Comparison of ENCODE assay signal across 26 cellular contexts in genomic region chr6:147614501-147614900, GRCh38.
DNase-seq lines count a peak whose midpoint lies in the region; ATAC-seq, FAIRE-seq and TF ChIP-seq lines count a peak whose summit lies in the region.
"Had no signal": no experiment of that assay in that cellular context is flagged by ENCODE, and none has a peak within 500 bp of the region (broad histone marks: within the 10 kb centered on the region; RNA-seq: fewer than 3 reads in every experiment).

No MANE protein-coding gene starts in this region.

- no peaks in the 10 kb centered on the region for H3K4me1 Mint-ChIP-seq in astrocyte (ENCODE audit: low read depth, unreplicated experiment)
- H3K4me1 Mint-ChIP-seq: B cell; CD4-positive, CD25-positive, alpha-beta regulatory T cell had no signal

- H3K27ac ChIP-seq in astrocyte (ENCODE audit: low read depth, low read length) = no peak overlapping the region
- H3K27ac ChIP-seq: 22Rv1, BLaER1, C4-2B, GM23248 had no signal

- H3K27ac Mint-ChIP-seq in astrocyte (ENCODE audit: unreplicated experiment) = no peak overlapping the region
- H3K27ac Mint-ChIP-seq: B cell; CD4-positive, CD25-positive, alpha-beta regulatory T cell; CD8-positive, alpha-beta T cell had no signal

- no peaks in the 10 kb centered on the region for H3K36me3 ChIP-seq in astrocyte (ENCODE audit: insufficient read depth, low read length)
- H3K36me3 ChIP-seq: BLaER1 had no signal

- no peak overlapping the region for H3K4me3 Mint-ChIP-seq in astrocyte (ENCODE audit: unreplicated experiment)
- H3K4me3 Mint-ChIP-seq: B cell; CD4-positive, CD25-positive, alpha-beta regulatory T cell; CD8-positive, alpha-beta T cell had no signal

- no peak for TF ChIP-seq CTCF in astrocyte (IDR thresholded peaks at IDR 0.05; ENCODE audit: insufficient read depth, low read depth, low read length)

- no peak overlapping the region for H3K4me3 ChIP-seq in astrocyte (ENCODE audit: insufficient read depth, low read depth, low read length)
- H3K4me3 ChIP-seq: BLaER1, GM12878, GM23248 had no signal

- H3K27me3 ChIP-seq in astrocyte (ENCODE audit: insufficient read depth, low read length) = no peaks in the 10 kb centered on the region
- H3K27me3 ChIP-seq: BLaER1 had no signal

- no peaks in the 10 kb centered on the region for H4K20me1 ChIP-seq in astrocyte (ENCODE audit: insufficient read depth, low read length)
- H4K20me1 ChIP-seq: BLaER1 had no signal

- H2AFZ ChIP-seq in astrocyte (ENCODE audit: low read depth, low read length) = no peak overlapping the region
- H2AFZ ChIP-seq: GM23248 had no signal

- H3K4me2 ChIP-seq in astrocyte (ENCODE audit: low read length) = no peak overlapping the region
- H3K4me2 ChIP-seq: BLaER1 had no signal

- no peak overlapping the region for H3K9ac ChIP-seq in astrocyte (ENCODE audit: low read length)
- H3K9ac ChIP-seq: BLaER1, GM23248 had no signal

- H3K4me1 ChIP-seq in astrocyte (ENCODE audit: insufficient read depth, low read length) = no peaks in the 10 kb centered on the region
- H3K4me1 ChIP-seq: BLaER1, Caco-2 had no signal

- H3K27me3 Mint-ChIP-seq in astrocyte (ENCODE audit: low read depth, unreplicated experiment) = peaks cover 4% of the 10 kb centered on the region
- H3K27me3 Mint-ChIP-seq: B cell; CD4-positive, CD25-positive, alpha-beta regulatory T cell had no signal

- H3K9me3 ChIP-seq in astrocyte (ENCODE audit: insufficient read depth, low read depth, low read length) = no peaks in the 10 kb centered on the region
- H3K9me3 ChIP-seq: BLaER1, Caco-2 had no signal

- intact Hi-C loops in left colon (cut with DNase I, micrococcal nuclease) = no loop called here

- no peaks in the 10 kb centered on the region for H3K79me2 ChIP-seq in astrocyte (ENCODE audit: insufficient read depth, low read length)

- ATAC-seq in left colon = no peak
- ATAC-seq: CD8-positive, alpha-beta T cell; GM12878 had no signal

- H3K9me3 Mint-ChIP-seq in astrocyte (ENCODE audit: unreplicated experiment) = no peaks in the 10 kb centered on the region
- H3K9me3 Mint-ChIP-seq: CD8-positive, alpha-beta T cell had no signal

- no peaks in the 10 kb centered on the region for H3K36me3 Mint-ChIP-seq in astrocyte (ENCODE audit: low read depth, unreplicated experiment)
- H3K36me3 Mint-ChIP-seq: CD4-positive, CD25-positive, alpha-beta regulatory T cell; CD8-positive, alpha-beta T cell had no signal

- FAIRE-seq in astrocyte (lab: Jason Lieb, UNC) = no peak
- FAIRE-seq: A204.1, GM12878, GM19239, H1 had no signal

- DNase-seq in EH (ENCODE audit: low read depth) (peak; percentile 55), astrocyte (ENCODE audit: low read depth) (peak; percentile 54), fibroblast of gingiva (ENCODE audit: low read depth) (peak; percentile 51), iris pigment epithelial cell (ENCODE audit: low read depth) (peak; percentile 37), T-helper 9 cell (no peak), left colon (no peak), HK-2 (ENCODE audit: unreplicated experiment) (no peak)
- no peak for DNase-seq in stimulated activated CD4-positive, alpha-beta T cell treated with anti-CD3 and anti-CD28 coated beads, Interleukin-15, amount 100 ng/mL, for 24 hours
- DNase-seq: Caco-2; CD4-positive, CD25-positive, alpha-beta regulatory T cell; CD8-positive, alpha-beta T cell; DMS153; DND-41; EL; GDM1; GM23248; H7; HCEC 1CT had no signal

Comparison
In these comparisons a context has a peak if more than half of its experiments do, and no peak if none do; other contexts are left out.
1. DNase-seq: peak in EH (single experiment), astrocyte (single experiment), fibroblast of gingiva (single experiment) and iris pigment epithelial cell (single experiment); none in stimulated activated CD4-positive, alpha-beta T cell treated with anti-CD3 and anti-CD28 coated beads, Interleukin-15, amount 100 ng/mL, for 24 hours (single experiment), T-helper 9 cell (single experiment), left colon (0 of 2) and HK-2 (single experiment).